Comparison of ENCODE assay signal across 18 cellular contexts in the genomic region with DNA sequence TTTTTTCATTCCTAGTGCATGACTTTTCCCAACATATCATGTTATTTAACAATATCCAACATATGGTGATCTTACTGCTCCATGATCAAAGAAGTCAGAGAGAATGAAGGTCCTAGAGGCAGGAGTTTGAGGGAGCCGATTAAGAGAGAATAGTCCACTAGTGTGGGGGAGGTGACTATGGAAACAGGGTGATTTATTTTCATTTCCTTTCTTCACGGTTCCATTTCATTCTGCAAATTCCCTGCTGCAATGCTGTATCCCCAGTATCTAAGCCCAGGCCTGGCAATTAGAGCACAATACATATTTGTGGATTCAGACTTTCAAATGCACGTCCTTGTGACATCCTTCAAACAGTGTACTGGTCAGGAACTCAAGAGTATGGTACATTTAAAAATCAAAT.
DNase-seq lines count a peak whose midpoint lies in the region; ATAC-seq lines count a peak whose summit lies in the region.
"Had no signal": no experiment of that assay in that cellular context is flagged by ENCODE, and none has a peak within 500 bp of the region (broad histone marks: within the 10 kb centered on the region; RNA-seq: fewer than 3 reads in every experiment).

No MANE protein-coding gene starts in this region.

- peaks cover 18% of the 10 kb centered on the region for H3K4me1 Mint-ChIP-seq in activated CD4-positive, alpha-beta T cell treated with anti-CD3 and anti-CD28 coated beads, Interleukin-2, amount 10 ng/mL, durations not matched to agents 7 days and 5 days
- H3K4me1 Mint-ChIP-seq in immature natural killer cell, result peaks cover 18 to 22% of the 10 kb centered on the region in 2 donors
- peaks cover 33% of the 10 kb centered on the region for H3K4me1 Mint-ChIP-seq in stimulated activated memory B cell treated with anti-CD40 and anti-IgM and Interleukin-4, amounts not matched to agents 10 μg/mL and 1 μg/mL and 100 μg/mL, for 72 hours

- no peaks in the 10 kb centered on the region for H3K9me3 Mint-ChIP-seq in activated CD4-positive, alpha-beta T cell treated with anti-CD3 and anti-CD28 coated beads, Interleukin-2, amount 10 ng/mL, durations not matched to agents 7 days and 5 days
- H3K9me3 Mint-ChIP-seq in immature natural killer cell, result no peaks in the 10 kb centered on the region
- H3K9me3 Mint-ChIP-seq in stimulated activated memory B cell treated with anti-CD40 and anti-IgM and Interleukin-4, amounts not matched to agents 10 μg/mL and 1 μg/mL and 100 μg/mL, for 72 hours, result no peaks in the 10 kb centered on the region

- DNase-seq in activated CD4-positive, alpha-beta T cell treated with anti-CD3 and anti-CD28 coated beads, Interleukin-2, amount 10 ng/mL, durations not matched to agents 7 days and 5 days, result no peak
- DNase-seq in activated CD4-positive, alpha-beta T cell treated with anti-CD3 and anti-CD28 coated beads, Interleukin-2, amount 50 U/mL, for 1 hour, result no peak
- DNase-seq in NCI-H69 (lab: John Stamatoyannopoulos, UW), result peak; percentile 15
- DNase-seq in immature natural killer cell, result no peak
- no peak for DNase-seq in cortex of kidney (lab: John Stamatoyannopoulos, UW)
- no peak for DNase-seq in stimulated activated CD4-positive, alpha-beta T cell treated with anti-CD3 and anti-CD28 coated beads, Interleukin-4, amount 100 ng/mL, for 4 hours
- DNase-seq: EL, GOT3, MM.1S, NCI-H1092 treated with DMSO at 0.1 percent for 48 hours, NCI-H146, NCI-H2029 treated with DMSO at 0.1 percent for 48 hours, NCI-H226, NCI-H524 treated with DMSO at 0.1 percent for 48 hours, Peyer's patch had no signal

- no peak overlapping the region for H3K4me3 Mint-ChIP-seq in activated CD4-positive, alpha-beta T cell treated with anti-CD3 and anti-CD28 coated beads, Interleukin-2, amount 10 ng/mL, durations not matched to agents 7 days and 5 days
- H3K4me3 Mint-ChIP-seq in immature natural killer cell, result peak overlapping the region in 3 of 5 donors; percentile 40 to 83 (median 49)
- H3K4me3 Mint-ChIP-seq in stimulated activated memory B cell treated with anti-CD40 and anti-IgM and Interleukin-4, amounts not matched to agents 10 μg/mL and 1 μg/mL and 100 μg/mL, for 72 hours, result no peak overlapping the region

- ATAC-seq in stimulated activated memory B cell treated with anti-CD40 and anti-IgM and Interleukin-4, amounts not matched to agents 10 μg/mL and 1 μg/mL and 100 μg/mL, for 72 hours, result no peak
- no peak for ATAC-seq in HG02623 (IDR thresholded peaks at IDR 0.05; ENCODE audit: unreplicated experiment)
- ATAC-seq: HCT116 had no signal

- POLR2A ChIA-PET in activated CD4-positive, alpha-beta T cell treated with anti-CD3 and anti-CD28 coated beads, Interleukin-2, amount 10 ng/mL, durations not matched to agents 7 days and 5 days (lab: Charles Lee), result interaction anchor here (0.5 kb wide), 1 partner anchor 245 kb away, joined by 3 read pairs; no protein-coding TSS in a partner anchor

- no peaks in the 10 kb centered on the region for H3K27me3 Mint-ChIP-seq in activated CD4-positive, alpha-beta T cell treated with anti-CD3 and anti-CD28 coated beads, Interleukin-2, amount 10 ng/mL, durations not matched to agents 7 days and 5 days
- peaks cover 2 to 13% (median 6%) of the 10 kb centered on the region in 3 donors for H3K27me3 Mint-ChIP-seq in immature natural killer cell (ENCODE audit: low read depth in 3 of 3)
- H3K27me3 Mint-ChIP-seq in stimulated activated memory B cell treated with anti-CD40 and anti-IgM and Interleukin-4, amounts not matched to agents 10 μg/mL and 1 μg/mL and 100 μg/mL, for 72 hours, result no peaks in the 10 kb centered on the region

- no peaks in the 10 kb centered on the region for H3K36me3 Mint-ChIP-seq in activated CD4-positive, alpha-beta T cell treated with anti-CD3 and anti-CD28 coated beads, Interleukin-2, amount 10 ng/mL, durations not matched to agents 7 days and 5 days (ENCODE audit: low read depth)
- H3K36me3 Mint-ChIP-seq in immature natural killer cell, result no peaks in the 10 kb centered on the region
- H3K36me3 Mint-ChIP-seq in stimulated activated memory B cell treated with anti-CD40 and anti-IgM and Interleukin-4, amounts not matched to agents 10 μg/mL and 1 μg/mL and 100 μg/mL, for 72 hours, result peaks cover 20% of the 10 kb centered on the region

- CTCF ChIA-PET in activated CD4-positive, alpha-beta T cell treated with anti-CD3 and anti-CD28 coated beads, Interleukin-2, amount 10 ng/mL, durations not matched to agents 7 days and 5 days (lab: Charles Lee), result interaction anchor here (0.9 to 1.1 kb wide), 2 partner anchors 12 to 742 kb away, joined by 3 read pairs; no protein-coding TSS in a partner anchor

- H3K27ac Mint-ChIP-seq in activated CD4-positive, alpha-beta T cell treated with anti-CD3 and anti-CD28 coated beads, Interleukin-2, amount 10 ng/mL, durations not matched to agents 7 days and 5 days, result peak overlapping the region; percentile 38
- H3K27ac Mint-ChIP-seq in immature natural killer cell, result peak overlapping the region in 2 of 6 donors; percentile 10 to 56
- H3K27ac Mint-ChIP-seq in stimulated activated memory B cell treated with anti-CD40 and anti-IgM and Interleukin-4, amounts not matched to agents 10 μg/mL and 1 μg/mL and 100 μg/mL, for 72 hours, result peak overlapping the region; percentile 92

Comparison
In these comparisons a context has a peak if more than half of its experiments do, and no peak if none do; other contexts are left out.
1. H3K4me3 Mint-ChIP-seq: peak in immature natural killer cell (3 of 5); none in activated CD4-positive, alpha-beta T cell treated with anti-CD3 and anti-CD28 coated beads, Interleukin-2, amount 10 ng/mL, durations not matched to agents 7 days and 5 days (single experiment) and stimulated activated memory B cell treated with anti-CD40 and anti-IgM and Interleukin-4, amounts not matched to agents 10 μg/mL and 1 μg/mL and 100 μg/mL, for 72 hours (single experiment).